In genomic region chr1:161242313-161242712, GRCh38 we compare ENCODE assay signal across 18 cellular contexts. TPM values are rescaled to one million over a fixed set of nuclear protein-coding genes. Genes with fewer than 3 reads are reported as not detected.
"Had no signal": no experiment of that assay in that cellular context is flagged by ENCODE, and none has a peak within 500 bp of the region (broad histone marks: within the 10 kb centered on the region; RNA-seq: fewer than 3 reads in every experiment).

No MANE protein-coding gene starts in this region.

- DNase-seq: activated CD4-positive, alpha-beta T cell treated with anti-CD3 and anti-CD28 coated beads for 36 hours; activated naive CD4-positive, alpha-beta T cell treated with anti-CD3 and anti-CD28 coated beads, Interleukin-2, amount 50 U/mL, for 16 hours; adrenal gland; effector memory CD4-positive, alpha-beta T cell; hippocampal formation; kidney glomerular epithelial cell; lower lobe of right lung; T-helper 9 cell; thyroid gland; uterus; WERI-Rb-1 had no signal

- H3K27me3 ChIP-seq: adrenal gland, right atrium auricular region, thyroid gland, uterus had no signal

- H3K4me1 ChIP-seq: adrenal gland, lower lobe of right lung, right atrium auricular region, thyroid gland, uterus had no signal

- ATAC-seq: activated CD4-positive, alpha-beta T cell treated with anti-CD3 and anti-CD28 coated beads for 36 hours; lower lobe of right lung; stimulated activated effector memory CD8-positive, alpha-beta T cell treated with anti-CD3 and anti-CD28 coated beads, Interleukin-12 subunit alpha, Interleukin-12 subunit beta, amount 100 ng/mL, for 72 hours had no signal

- H3K36me3 ChIP-seq: adrenal gland, lower lobe of right lung, right atrium auricular region, thyroid gland, uterus, WERI-Rb-1 had no signal

- H3K27ac ChIP-seq: adrenal gland, epithelial cell of prostate, lower lobe of right lung, right atrium auricular region, thyroid gland, uterus, WERI-Rb-1 had no signal

- H3K4me2 ChIP-seq: smooth muscle cell had no signal

- H3K9me3 ChIP-seq: adrenal gland, lower lobe of right lung, right atrium auricular region, thyroid gland, uterus had no signal

- H3K4me3 ChIP-seq: adrenal gland, lower lobe of right lung, right atrium auricular region, smooth muscle cell, thyroid gland, uterus had no signal

RNA-seq across cellular contexts. Expression of gene NR1I3, which starts 4.3 kb away (rescaled TPM):
- total RNA-seq: activated CD4-positive, alpha-beta T cell treated with anti-CD3 and anti-CD28 coated beads for 36 hours; activated T-helper 2 cell treated with anti-CD3 and anti-CD28 coated beads, Interferon-gamma antibody, Interleukin-2, Interleukin-4, amounts not matched to agents 10 μg/mL and 5 μg/mL and 100 μg/mL, durations not matched to agents 14 hours and 24 hours and 36 hours; lower lobe of right lung; mesothelial cell of epicardium; posterior vena cava; right atrium auricular region; smooth muscle cell; thyroid gland; uterus had no signal

RNA-seq across cellular contexts. Expression of gene PCP4L1, which starts 16.2 kb away (rescaled TPM):
- total RNA-seq: activated T-helper 2 cell treated with anti-CD3 and anti-CD28 coated beads, Interferon-gamma antibody, Interleukin-2, Interleukin-4, amounts not matched to agents 10 μg/mL and 5 μg/mL and 100 μg/mL, durations not matched to agents 14 hours and 24 hours and 36 hours had no signal
- polyA plus RNA-seq: smooth muscle cell had no signal

RNA-seq across cellular contexts. Expression of gene APOA2, which starts 18.9 kb away (rescaled TPM):
- total RNA-seq: activated CD4-positive, alpha-beta T cell treated with anti-CD3 and anti-CD28 coated beads for 36 hours; activated T-helper 2 cell treated with anti-CD3 and anti-CD28 coated beads, Interferon-gamma antibody, Interleukin-2, Interleukin-4, amounts not matched to agents 10 μg/mL and 5 μg/mL and 100 μg/mL, durations not matched to agents 14 hours and 24 hours and 36 hours; lower lobe of right lung; mesothelial cell of epicardium; posterior vena cava; right atrium auricular region; smooth muscle cell; thyroid gland; uterus had no signal

RNA-seq across cellular contexts. Expression of gene FCER1G, which starts 27.2 kb away (rescaled TPM):
- total RNA-seq: smooth muscle cell had no signal
